8 cellular contexts compared by ENCODE assay signal in genomic region chr21:14382486-14382834, GRCh38. TPM values are rescaled to one million over a fixed set of nuclear protein-coding genes. Genes with fewer than 3 reads are reported as not detected.
A peak's percentile ranks its signal among the peaks of the same experiment; 100 is the strongest.
DNase-seq lines count a peak whose midpoint lies in the region; ATAC-seq and TF ChIP-seq lines count a peak whose summit lies in the region.

No MANE protein-coding gene starts in this region.

- H3K4me1 Mint-ChIP-seq in CD4-positive, CD25-positive, alpha-beta regulatory T cell = peaks cover 11 to 50% (median 31%) of the 10 kb centered on the region in 4 donors
- H3K4me1 Mint-ChIP-seq in neural progenitor cell = peaks cover 40% of the 10 kb centered on the region

- H3K9me2 ChIP-seq in HCT116 (ENCODE audit: insufficient read depth) = no peaks in the 10 kb centered on the region

- peaks cover 13% of the 10 kb centered on the region for H3K36me3 Mint-ChIP-seq in CD4-positive, CD25-positive, alpha-beta regulatory T cell
- H3K36me3 Mint-ChIP-seq in neural progenitor cell = peaks cover 10% of the 10 kb centered on the region

- H3F3A ChIP-seq in neural progenitor cell (ENCODE audit: low read depth) = peaks cover 5% of the 10 kb centered on the region

- peaks cover 26% of the 10 kb centered on the region for H3K4me1 ChIP-seq in CD4-positive, CD25-positive, alpha-beta regulatory T cell (ENCODE audit: control insufficient read depth, insufficient read depth, low read length, poor library complexity, severe bottlenecking)
- H3K4me1 ChIP-seq in HCT116 (ENCODE audit: control insufficient read depth in 1 of 2, insufficient read depth in 2 of 2, low read length in 2 of 2) (peaks cover 14 to 15% of the 10 kb centered on the region in 2 experiments), Panc1 (ENCODE audit: control insufficient read depth, insufficient read depth, low read length) (peaks cover 7% of the 10 kb centered on the region), endocrine pancreas (ENCODE audit: control insufficient read depth, insufficient read depth, low read length) (peaks cover 3% of the 10 kb centered on the region), neural progenitor cell (peaks cover 39% of the 10 kb centered on the region), upper lobe of right lung (peaks cover 21% of the 10 kb centered on the region)

- peaks cover 30% of the 10 kb centered on the region for H3K79me2 ChIP-seq in HCT116 (ENCODE audit: insufficient read depth, low read length)
- peaks cover 50% of the 10 kb centered on the region for H3K79me2 ChIP-seq in neural progenitor cell (ENCODE audit: low read depth)

- H2AFZ ChIP-seq in HCT116 (ENCODE audit: low read depth, low read length, poor library complexity, severe bottlenecking) = no peak overlapping the region
- H2AFZ ChIP-seq in neural progenitor cell (replicated peaks) = peak overlapping the region; percentile 77

- intact Hi-C loops in HCT116 (cut with micrococcal nuclease) = no loop called here
- intact Hi-C loops in Panc1 (cut with micrococcal nuclease; ENCODE audit: unreplicated experiment) = no loop called here
- intact Hi-C loops in upper lobe of right lung (cut with DNase I) = no loop called here

- peak overlapping the region in 2 of 3 donors; percentile 100 for H3K27ac Mint-ChIP-seq in CD4-positive, CD25-positive, alpha-beta regulatory T cell
- H3K27ac Mint-ChIP-seq in neural progenitor cell = peak overlapping the region; percentile 99

- TF ChIP-seq CTCF in HCT116 (IDR thresholded peaks at IDR 0.05 in 2 of 3, conservative IDR thresholded peaks at IDR 0.05 in 1 of 3; ENCODE audit: borderline replicate concordance in 1 of 3, insufficient read depth in 1 of 3, low read depth in 2 of 3, low read length in 2 of 3) = peak in 1 of 3 experiments; percentile 3; a peak in 1 of 6 replicates
- no peak for TF ChIP-seq CTCF in Panc1 (IDR thresholded peaks at IDR 0.05)
- no peak for TF ChIP-seq CTCF in neural progenitor cell (IDR thresholded peaks at IDR 0.05)
- TF ChIP-seq CTCF in upper lobe of right lung (IDR thresholded peaks at IDR 0.05) = no peak

- peaks cover 12% of the 10 kb centered on the region for H3K36me3 ChIP-seq in CD4-positive, CD25-positive, alpha-beta regulatory T cell (ENCODE audit: control insufficient read depth, insufficient read depth, low read length)
- peaks cover 7 to 16% of the 10 kb centered on the region in 2 experiments; a peak in 3 of 4 replicates for H3K36me3 ChIP-seq in HCT116 (ENCODE audit: control insufficient read depth in 1 of 2, insufficient read depth in 2 of 2, low read length in 2 of 2)
- H3K36me3 ChIP-seq in Panc1 (ENCODE audit: control insufficient read depth, insufficient read depth, low read length) = peaks cover 11% of the 10 kb centered on the region
- H3K36me3 ChIP-seq in endocrine pancreas (ENCODE audit: control insufficient read depth, insufficient read depth, low read length) = peaks cover 6% of the 10 kb centered on the region
- peaks cover under 1% of the 10 kb centered on the region for H3K36me3 ChIP-seq in neural progenitor cell
- peaks cover 15% of the 10 kb centered on the region for H3K36me3 ChIP-seq in upper lobe of right lung

- H3K9ac ChIP-seq in HCT116 (ENCODE audit: low read length) (peak overlapping the region; percentile 70), endocrine pancreas (ENCODE audit: control insufficient read depth, insufficient read depth, low read length) (peak overlapping the region; percentile 70), neural progenitor cell (peak overlapping the region; percentile 79)

- in situ Hi-C loops in Panc1 (cut with HindIII; ENCODE audit: low pct_unique_long_range_greater_than_20kb, low sequenced_read_pairs) = no loop called here

- no peak for DNase-seq in CD4-positive, CD25-positive, alpha-beta regulatory T cell
- no peak for DNase-seq in HCT116 (ENCODE audit: low read depth, low spot score)
- DNase-seq in Panc1 (ENCODE audit: low read depth, low spot score) = no peak
- no peak for DNase-seq in neural progenitor cell (ENCODE audit: low spot score)
- no peak for DNase-seq in upper lobe of right lung
- DNase-seq in CD1c-positive myeloid dendritic cell (ENCODE audit: extremely low spot score) = no peak

- TF ChIP-seq RAD21 in HCT116 (IDR thresholded peaks at IDR 0.05; ENCODE audit: low read depth) = no peak

- no peaks in the 10 kb centered on the region for H4K20me1 ChIP-seq in HCT116 (ENCODE audit: insufficient read depth)
- peaks cover 31% of the 10 kb centered on the region for H4K20me1 ChIP-seq in neural progenitor cell (ENCODE audit: low read depth)

- H3K4me3 Mint-ChIP-seq in CD4-positive, CD25-positive, alpha-beta regulatory T cell = peak overlapping the region; percentile 98 to 100 (median 100)
- peak overlapping the region; percentile 100 for H3K4me3 Mint-ChIP-seq in neural progenitor cell

- CTCF ChIA-PET in HCT116 (lab: Charles Lee) (interaction anchor here (1.4 kb wide), 1 partner anchor 17 kb away, joined by 3 read pairs; no protein-coding TSS in a partner anchor), Panc1 (lab: Charles Lee) (no interaction called here)

- H3K9me3 ChIP-seq in CD4-positive, CD25-positive, alpha-beta regulatory T cell (ENCODE audit: control insufficient read depth in 2 of 2, low read length in 2 of 2) = no peaks in the 10 kb centered on the region
- no peaks in the 10 kb centered on the region for H3K9me3 ChIP-seq in HCT116 (ENCODE audit: control insufficient read depth in 1 of 2, insufficient read depth in 1 of 2, low read depth in 1 of 2, low read length in 2 of 2)
- H3K9me3 ChIP-seq in Panc1 (ENCODE audit: control insufficient read depth, insufficient read depth, low read depth, low read length) = no peaks in the 10 kb centered on the region
- no peaks in the 10 kb centered on the region for H3K9me3 ChIP-seq in endocrine pancreas (ENCODE audit: control insufficient read depth, low read length)
- H3K9me3 ChIP-seq in neural progenitor cell (ENCODE audit: low read depth) = no peaks in the 10 kb centered on the region
- no peaks in the 10 kb centered on the region for H3K9me3 ChIP-seq in upper lobe of right lung

- ATAC-seq in CD4-positive, CD25-positive, alpha-beta regulatory T cell (ENCODE audit: low read depth in 2 of 2) = no peak
- ATAC-seq in HCT116 (no peak), Panc1 (no peak), upper lobe of right lung (no peak), HG02981 (IDR thresholded peaks at IDR 0.05; ENCODE audit: unreplicated experiment) (no peak)

- peak overlapping the region; percentile 94 for H3K27ac ChIP-seq in CD4-positive, CD25-positive, alpha-beta regulatory T cell (ENCODE audit: insufficient read depth, low read length, poor library complexity, severe bottlenecking)
- H3K27ac ChIP-seq in HCT116 (ENCODE audit: low read depth, low read length) (peak overlapping the region; percentile 71), Panc1 (ENCODE audit: low read length) (peak overlapping the region; percentile 77), neural progenitor cell (peak overlapping the region; percentile 60), upper lobe of right lung (peak overlapping the region; percentile 74)

- BruUV-seq in HCT116 (replicated peaks; lab: Mats Ljungman, UMichigan) = no TSS peak
- BruUV-seq in Panc1 (replicated peaks; lab: Mats Ljungman, UMichigan) = no TSS peak

- RAD21 ChIA-PET in HCT116 (lab: Charles Lee; ENCODE audit: low non-redundant PET in 1 of 2, low total read pairs in 2 of 2, uncharacterized antibody in 2 of 2, unreplicated experiment in 2 of 2) = no interaction called here

- H3K27me3 Mint-ChIP-seq in CD4-positive, CD25-positive, alpha-beta regulatory T cell = peaks cover 8% of the 10 kb centered on the region
- H3K27me3 Mint-ChIP-seq in neural progenitor cell (ENCODE audit: insufficient read depth, low read depth) = no peaks in the 10 kb centered on the region

- POLR2A ChIA-PET in HCT116 (lab: Charles Lee) = no interaction called here
- POLR2A ChIA-PET in Panc1 (lab: Charles Lee) = no interaction called here

- TF ChIP-seq POLR2A in HCT116 (IDR thresholded peaks at IDR 0.05; ENCODE audit: borderline replicate concordance, extremely low read depth, insufficient read depth, insufficient read length) = no peak

- no peaks in the 10 kb centered on the region for H3K27me3 ChIP-seq in CD4-positive, CD25-positive, alpha-beta regulatory T cell (ENCODE audit: control insufficient read depth, insufficient read depth, low read length)
- H3K27me3 ChIP-seq in HCT116 (ENCODE audit: insufficient read depth, low read length) = no peaks in the 10 kb centered on the region
- no peaks in the 10 kb centered on the region for H3K27me3 ChIP-seq in Panc1 (ENCODE audit: control insufficient read depth, insufficient read depth, low read length)
- H3K27me3 ChIP-seq in endocrine pancreas (ENCODE audit: control insufficient read depth, insufficient read depth, low read length) = no peaks in the 10 kb centered on the region
- H3K27me3 ChIP-seq in neural progenitor cell = no peaks in the 10 kb centered on the region
- H3K27me3 ChIP-seq in upper lobe of right lung = no peaks in the 10 kb centered on the region

- no peaks in the 10 kb centered on the region for H3K9me3 Mint-ChIP-seq in CD4-positive, CD25-positive, alpha-beta regulatory T cell
- no peaks in the 10 kb centered on the region for H3K9me3 Mint-ChIP-seq in neural progenitor cell

- H3K4me2 ChIP-seq in HCT116 (ENCODE audit: low read length) (peak overlapping the region; percentile 89), neural progenitor cell (peak overlapping the region; percentile 84)

- peak overlapping the region; percentile 90 for H3K4me3 ChIP-seq in CD4-positive, CD25-positive, alpha-beta regulatory T cell (ENCODE audit: low read depth, low read length)
- H3K4me3 ChIP-seq in HCT116 (replicated peaks in 1 of 2; ENCODE audit: low read depth in 1 of 2, low read length in 2 of 2) (peak overlapping the region; percentile 83 to 90), Panc1 (ENCODE audit: low read depth in 2 of 2, low read length in 2 of 2) (peak overlapping the region; percentile 70 to 74), endocrine pancreas (ENCODE audit: control insufficient read depth, insufficient read depth, low read length) (peak overlapping the region; percentile 93), neural progenitor cell (peak overlapping the region; percentile 94), upper lobe of right lung (peak overlapping the region; percentile 86)

TF ChIP-seq in HCT116, 20 proteins besides CTCF, POLR2A, EP300 and RAD21 (continues in another document):
- TF ChIP-seq ZNF274 (IDR thresholded peaks at IDR 0.05; ENCODE audit: low read depth, low read length) (no peak), ELF1 (IDR thresholded peaks at IDR 0.05; ENCODE audit: borderline replicate concordance, low read depth) (no peak), EZH2phosphoT487 (IDR thresholded peaks at IDR 0.05; ENCODE audit: borderline replicate concordance) (no peak)

RNA-seq across cellular contexts. Expression of gene HSPA13, which starts 0.5 kb away (rescaled TPM):
- 28.6 TPM for total RNA-seq in CD4-positive, CD25-positive, alpha-beta regulatory T cell
- 10 to 100 TPM; 11.5 to 17.9 (median 13.0) TPM for polyA plus RNA-seq in CD4-positive, CD25-positive, alpha-beta regulatory T cell
- total RNA-seq in HCT116 (2021; ENCODE audit: unreplicated experiment) (32.7 TPM), Panc1 (2021; ENCODE audit: unreplicated experiment) (30.1 TPM), neural progenitor cell (ENCODE audit: low replicate concordance) (66.5 and 105 TPM in 2 replicates), upper lobe of right lung (24.9 TPM)
- polyA plus RNA-seq in HCT116 (2012) = 11.9 and 12.9 TPM in 2 replicates
- 10.1 TPM for polyA plus RNA-seq in Panc1 (2012; ENCODE audit: insufficient read length)
